ENCODE assay signal across 2 cellular contexts in the genomic region with DNA sequence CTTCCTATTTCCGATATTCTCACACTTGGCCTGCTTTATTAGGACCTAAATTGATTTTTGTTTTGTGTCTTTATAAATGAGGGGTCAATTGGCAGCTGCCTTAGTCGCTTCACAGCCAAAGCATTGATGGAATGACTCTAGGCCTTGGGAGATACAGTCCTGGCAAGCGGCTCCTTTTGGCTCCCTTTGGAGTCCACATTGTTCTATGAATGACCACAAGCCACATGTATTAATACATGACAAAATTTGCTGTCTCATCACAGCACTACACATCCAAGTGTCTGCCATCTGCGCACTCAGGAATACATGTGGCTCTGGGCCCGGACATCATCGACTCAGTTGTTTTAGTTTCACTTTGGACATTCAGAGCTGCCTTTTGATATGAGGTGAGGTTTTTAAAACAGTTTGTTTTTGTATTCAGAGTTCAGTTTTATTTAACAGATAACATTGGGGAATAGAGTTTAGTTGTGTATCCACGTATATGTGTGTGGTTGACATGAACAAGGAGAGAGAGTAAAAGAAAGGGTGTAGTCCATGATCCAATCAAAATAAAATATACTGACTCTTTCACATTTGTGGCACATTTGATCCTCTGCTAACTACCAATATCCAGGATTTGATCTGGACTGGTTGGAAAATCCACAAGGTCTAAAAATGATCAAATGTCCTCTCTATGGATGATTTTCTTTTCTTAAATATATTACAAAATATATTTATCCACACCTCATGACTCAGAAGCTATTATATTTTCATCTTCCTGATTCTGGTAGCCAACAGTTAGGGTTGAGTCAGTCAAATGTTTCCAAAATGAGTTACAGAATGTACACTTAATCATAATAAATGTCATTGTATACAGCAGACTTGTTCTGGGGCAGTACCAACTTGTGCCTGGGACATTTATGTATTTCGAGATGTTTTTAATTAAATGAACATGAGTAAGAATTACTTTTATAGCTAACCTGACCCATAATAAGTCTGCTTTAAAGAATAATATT.
TF ChIP-seq lines count a peak whose summit lies in the region.

No MANE protein-coding gene starts in this region.

TF ChIP-seq in A549, 52 proteins besides CTCF, POLR2A, EP300 and RAD21 (continued from another document and continues in another):
- TF ChIP-seq KDM1A (IDR thresholded peaks at IDR 0.05; ENCODE audit: low read depth) (no peak), JUN (IDR thresholded peaks at IDR 0.05) (peak; percentile 35 to 61; a peak in 2 of 5 replicates), FOSL2 (IDR thresholded peaks at IDR 0.05) (peak; percentile 66; the same call in 1 of the 2 replicates), FOSL2 (CRISPR knock-in tag; IDR thresholded peaks at IDR 0.05) (peak; percentile 87), MAZ (IDR thresholded peaks at IDR 0.05; ENCODE audit: borderline replicate concordance, low read depth, low read length) (no peak), ZFP36 (IDR thresholded peaks at IDR 0.05; ENCODE audit: borderline replicate concordance, partially characterized antibody) (no peak), TFCP2L1 (CRISPR knock-in tag; IDR thresholded peaks at IDR 0.05) (no peak), HOXB13 (CRISPR knock-in tag; IDR thresholded peaks at IDR 0.05; ENCODE audit: low read depth) (peak; percentile 78), NPAS2 (CRISPR knock-in tag; IDR thresholded peaks at IDR 0.05; ENCODE audit: borderline replicate concordance) (no peak), JUNB (IDR thresholded peaks at IDR 0.05) (peak; percentile 82), RNF2 (IDR thresholded peaks at IDR 0.05; ENCODE audit: borderline replicate concordance, low read depth) (no peak), NR3C1 (IDR thresholded peaks at IDR 0.05) (no peak; the same call in 2 of the 3 replicates), HOXA7 (CRISPR knock-in tag; IDR thresholded peaks at IDR 0.05) (0 out of 2 replicates have a peak, but pooled peaks have one; percentile 31), CBX2 (IDR thresholded peaks at IDR 0.05; ENCODE audit: borderline replicate concordance, low read depth) (no peak), CBX8 (IDR thresholded peaks at IDR 0.05) (no peak), ZC3H11A (IDR thresholded peaks at IDR 0.05) (no peak), POLR2AphosphoS2 (conservative IDR thresholded peaks at IDR 0.05; ENCODE audit: low read length) (no peak), EHF (CRISPR knock-in tag; IDR thresholded peaks at IDR 0.05) (peak; percentile 74; the same call in 1 of the 2 replicates), PHF8 (IDR thresholded peaks at IDR 0.05; ENCODE audit: borderline replicate concordance, low read depth) (no peak), HOXB5 (CRISPR knock-in tag; IDR thresholded peaks at IDR 0.05) (peak; percentile 80; the same call in 1 of the 2 replicates)
- TF ChIP-seq, protein P1, sequence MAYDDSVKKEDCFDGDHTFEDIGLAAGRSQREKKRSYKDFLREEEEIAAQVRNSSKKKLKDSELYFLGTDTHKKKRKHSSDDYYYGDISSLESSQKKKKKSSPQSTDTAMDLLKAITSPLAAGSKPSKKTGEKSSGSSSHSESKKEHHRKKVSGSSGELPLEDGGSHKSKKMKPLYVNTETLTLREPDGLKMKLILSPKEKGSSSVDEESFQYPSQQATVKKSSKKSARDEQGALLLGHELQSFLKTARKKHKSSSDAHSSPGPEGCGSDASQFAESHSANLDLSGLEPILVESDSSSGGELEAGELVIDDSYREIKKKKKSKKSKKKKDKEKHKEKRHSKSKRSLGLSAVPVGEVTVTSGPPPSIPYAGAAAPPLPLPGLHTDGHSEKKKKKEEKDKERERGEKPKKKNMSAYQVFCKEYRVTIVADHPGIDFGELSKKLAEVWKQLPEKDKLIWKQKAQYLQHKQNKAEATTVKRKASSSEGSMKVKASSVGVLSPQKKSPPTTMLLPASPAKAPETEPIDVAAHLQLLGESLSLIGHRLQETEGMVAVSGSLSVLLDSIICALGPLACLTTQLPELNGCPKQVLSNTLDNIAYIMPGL (CRISPR knock-in tag; IDR thresholded peaks at IDR 0.05; ENCODE audit: borderline replicate concordance), result 0 out of 2 replicates have a peak, but pooled peaks have one; percentile 18
- TF ChIP-seq, protein P2, sequence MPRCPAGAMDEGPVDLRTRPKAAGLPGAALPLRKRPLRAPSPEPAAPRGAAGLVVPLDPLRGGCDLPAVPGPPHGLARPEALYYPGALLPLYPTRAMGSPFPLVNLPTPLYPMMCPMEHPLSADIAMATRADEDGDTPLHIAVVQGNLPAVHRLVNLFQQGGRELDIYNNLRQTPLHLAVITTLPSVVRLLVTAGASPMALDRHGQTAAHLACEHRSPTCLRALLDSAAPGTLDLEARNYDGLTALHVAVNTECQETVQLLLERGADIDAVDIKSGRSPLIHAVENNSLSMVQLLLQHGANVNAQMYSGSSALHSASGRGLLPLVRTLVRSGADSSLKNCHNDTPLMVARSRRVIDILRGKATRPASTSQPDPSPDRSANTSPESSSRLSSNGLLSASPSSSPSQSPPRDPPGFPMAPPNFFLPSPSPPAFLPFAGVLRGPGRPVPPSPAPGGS (IDR thresholded peaks at IDR 0.05), result no peak
- TF ChIP-seq, protein P3, sequence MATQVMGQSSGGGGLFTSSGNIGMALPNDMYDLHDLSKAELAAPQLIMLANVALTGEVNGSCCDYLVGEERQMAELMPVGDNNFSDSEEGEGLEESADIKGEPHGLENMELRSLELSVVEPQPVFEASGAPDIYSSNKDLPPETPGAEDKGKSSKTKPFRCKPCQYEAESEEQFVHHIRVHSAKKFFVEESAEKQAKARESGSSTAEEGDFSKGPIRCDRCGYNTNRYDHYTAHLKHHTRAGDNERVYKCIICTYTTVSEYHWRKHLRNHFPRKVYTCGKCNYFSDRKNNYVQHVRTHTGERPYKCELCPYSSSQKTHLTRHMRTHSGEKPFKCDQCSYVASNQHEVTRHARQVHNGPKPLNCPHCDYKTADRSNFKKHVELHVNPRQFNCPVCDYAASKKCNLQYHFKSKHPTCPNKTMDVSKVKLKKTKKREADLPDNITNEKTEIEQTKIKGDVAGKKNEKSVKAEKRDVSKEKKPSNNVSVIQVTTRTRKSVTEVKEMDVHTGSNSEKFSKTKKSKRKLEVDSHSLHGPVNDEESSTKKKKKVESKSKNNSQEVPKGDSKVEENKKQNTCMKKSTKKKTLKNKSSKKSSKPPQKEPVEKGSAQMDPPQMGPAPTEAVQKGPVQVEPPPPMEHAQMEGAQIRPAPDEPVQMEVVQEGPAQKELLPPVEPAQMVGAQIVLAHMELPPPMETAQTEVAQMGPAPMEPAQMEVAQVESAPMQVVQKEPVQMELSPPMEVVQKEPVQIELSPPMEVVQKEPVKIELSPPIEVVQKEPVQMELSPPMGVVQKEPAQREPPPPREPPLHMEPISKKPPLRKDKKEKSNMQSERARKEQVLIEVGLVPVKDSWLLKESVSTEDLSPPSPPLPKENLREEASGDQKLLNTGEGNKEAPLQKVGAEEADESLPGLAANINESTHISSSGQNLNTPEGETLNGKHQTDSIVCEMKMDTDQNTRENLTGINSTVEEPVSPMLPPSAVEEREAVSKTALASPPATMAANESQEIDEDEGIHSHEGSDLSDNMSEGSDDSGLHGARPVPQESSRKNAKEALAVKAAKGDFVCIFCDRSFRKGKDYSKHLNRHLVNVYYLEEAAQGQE (IDR thresholded peaks at IDR 0.05), result no peak
- TF ChIP-seq, protein P4, sequence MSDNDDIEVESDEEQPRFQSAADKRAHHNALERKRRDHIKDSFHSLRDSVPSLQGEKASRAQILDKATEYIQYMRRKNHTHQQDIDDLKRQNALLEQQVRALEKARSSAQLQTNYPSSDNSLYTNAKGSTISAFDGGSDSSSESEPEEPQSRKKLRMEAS (IDR thresholded peaks at IDR 0.05), result peak; percentile 90
- TF ChIP-seq, protein P5, sequence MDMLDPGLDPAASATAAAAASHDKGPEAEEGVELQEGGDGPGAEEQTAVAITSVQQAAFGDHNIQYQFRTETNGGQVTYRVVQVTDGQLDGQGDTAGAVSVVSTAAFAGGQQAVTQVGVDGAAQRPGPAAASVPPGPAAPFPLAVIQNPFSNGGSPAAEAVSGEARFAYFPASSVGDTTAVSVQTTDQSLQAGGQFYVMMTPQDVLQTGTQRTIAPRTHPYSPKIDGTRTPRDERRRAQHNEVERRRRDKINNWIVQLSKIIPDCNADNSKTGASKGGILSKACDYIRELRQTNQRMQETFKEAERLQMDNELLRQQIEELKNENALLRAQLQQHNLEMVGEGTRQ (IDR thresholded peaks at IDR 0.05), result no peak

TF ChIP-seq in HCT116, 20 proteins besides CTCF, POLR2A, EP300 and RAD21 (continued from another document):
- TF ChIP-seq, protein P3 (IDR thresholded peaks at IDR 0.05; ENCODE audit: low read depth), result no peak
- TF ChIP-seq EZH2 (IDR thresholded peaks at IDR 0.05), result no peak
- no peak for TF ChIP-seq TCF7L2 (IDR thresholded peaks at IDR 0.05; ENCODE audit: borderline replicate concordance, extremely low read depth, insufficient read depth, insufficient read length)
- no peak for TF ChIP-seq CEBPB (IDR thresholded peaks at IDR 0.05; ENCODE audit: low read depth)
- TF ChIP-seq, protein P4 (IDR thresholded peaks at IDR 0.05), result no peak
- no peak; the same call in 1 of the 2 replicates for TF ChIP-seq ZFX (IDR thresholded peaks at IDR 0.05)
- TF ChIP-seq SP1 (IDR thresholded peaks at IDR 0.05; ENCODE audit: low read depth), result no peak
- no peak for TF ChIP-seq JUND (IDR thresholded peaks at IDR 0.05)
- no peak for TF ChIP-seq EGR1 (IDR thresholded peaks at IDR 0.05; ENCODE audit: low read depth)
- TF ChIP-seq, protein P6, sequence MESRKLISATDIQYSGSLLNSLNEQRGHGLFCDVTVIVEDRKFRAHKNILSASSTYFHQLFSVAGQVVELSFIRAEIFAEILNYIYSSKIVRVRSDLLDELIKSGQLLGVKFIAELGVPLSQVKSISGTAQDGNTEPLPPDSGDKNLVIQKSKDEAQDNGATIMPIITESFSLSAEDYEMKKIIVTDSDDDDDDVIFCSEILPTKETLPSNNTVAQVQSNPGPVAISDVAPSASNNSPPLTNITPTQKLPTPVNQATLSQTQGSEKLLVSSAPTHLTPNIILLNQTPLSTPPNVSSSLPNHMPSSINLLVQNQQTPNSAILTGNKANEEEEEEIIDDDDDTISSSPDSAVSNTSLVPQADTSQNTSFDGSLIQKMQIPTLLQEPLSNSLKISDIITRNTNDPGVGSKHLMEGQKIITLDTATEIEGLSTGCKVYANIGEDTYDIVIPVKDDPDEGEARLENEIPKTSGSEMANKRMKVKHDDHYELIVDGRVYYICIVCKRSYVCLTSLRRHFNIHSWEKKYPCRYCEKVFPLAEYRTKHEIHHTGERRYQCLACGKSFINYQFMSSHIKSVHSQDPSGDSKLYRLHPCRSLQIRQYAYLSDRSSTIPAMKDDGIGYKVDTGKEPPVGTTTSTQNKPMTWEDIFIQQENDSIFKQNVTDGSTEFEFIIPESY (IDR thresholded peaks at IDR 0.05; ENCODE audit: extremely low read depth, insufficient replicate concordance, low read length), result no peak
- no peak for TF ChIP-seq ELF1 (IDR thresholded peaks at IDR 0.05; ENCODE audit: borderline replicate concordance, low read depth)
